Comparison of ENCODE assay signal across 8 cellular contexts in the genomic region with DNA sequence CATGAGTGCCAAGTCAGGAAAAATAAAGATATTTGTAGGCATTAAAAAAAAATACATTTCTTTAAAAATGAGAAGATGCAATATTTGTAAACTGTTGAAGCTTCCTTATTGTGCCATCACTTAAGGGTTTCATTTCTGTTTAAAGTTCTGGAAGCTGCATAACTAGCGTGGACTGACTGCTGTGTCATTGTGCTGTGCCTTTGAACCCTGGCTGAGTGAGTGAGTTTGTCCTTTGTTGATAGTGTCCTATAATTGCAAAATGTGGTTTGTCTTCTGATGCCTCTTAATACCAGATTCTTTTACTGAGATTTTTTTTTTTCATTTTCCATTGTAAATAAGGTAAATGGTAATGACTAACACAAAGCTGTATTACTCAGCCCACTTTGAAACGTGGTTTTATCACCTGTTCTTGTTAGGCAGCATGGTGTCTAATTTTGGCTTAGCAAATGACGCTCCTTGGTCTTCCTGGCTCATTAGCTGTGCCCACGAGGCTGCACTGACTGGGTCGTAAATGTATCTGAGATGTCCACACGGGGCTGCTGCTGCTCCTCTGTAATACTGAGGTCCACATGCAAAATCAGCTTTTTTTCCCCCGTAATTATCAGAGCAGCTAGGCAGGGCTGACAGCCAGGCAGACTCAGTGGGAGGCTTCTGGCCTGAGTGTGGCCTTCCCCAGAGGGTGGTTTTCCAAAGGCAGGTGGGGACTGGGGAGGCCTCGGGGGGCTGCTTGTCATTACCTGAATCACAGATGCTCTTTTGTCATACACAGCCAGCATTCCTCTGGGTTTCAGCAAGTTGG. TPM values are rescaled to one million over a fixed set of nuclear protein-coding genes. Genes with fewer than 3 reads are reported as not detected.
A peak's percentile ranks its signal among the peaks of the same experiment; 100 is the strongest.
DNase-seq lines count a peak whose midpoint lies in the region; ATAC-seq and TF ChIP-seq lines count a peak whose summit lies in the region.

No MANE protein-coding gene starts in this region.

- ATAC-seq in SK-N-SH treated with all-trans-retinoic acid at 6 μM for 48 hours (peak; percentile 32), GM19467 (IDR thresholded peaks at IDR 0.05; ENCODE audit: unreplicated experiment) (no peak)

- H3K27me3 ChIP-seq in prostate gland (replicated peaks; ENCODE audit: insufficient read depth) = no peaks in the 10 kb centered on the region

- POLR2A ChIA-PET in activated CD4-positive, alpha-beta memory T cell treated with anti-CD3 and anti-CD28 coated beads for 36 hours (lab: Charles Lee) = interaction anchor here (1.7 kb wide), 1 partner anchor 15 kb away, joined by 5 read pairs; a partner anchor contains a TSS
- POLR2A ChIA-PET in activated CD4-positive, alpha-beta memory T cell treated with anti-CD3 and anti-CD28 coated beads, Interleukin-2, amount 10 ng/mL, durations not matched to agents 7 days and 5 days (lab: Charles Lee) = interaction anchor here (1.0 kb wide), 1 partner anchor 16 kb away, joined by 4 read pairs; no protein-coding TSS in a partner anchor

- peak; percentile 60 for DNase-seq in activated CD4-positive, alpha-beta memory T cell treated with anti-CD3 and anti-CD28 coated beads for 36 hours
- no peak for DNase-seq in activated CD4-positive, alpha-beta memory T cell treated with anti-CD3 and anti-CD28 coated beads, Interleukin-2, amount 10 ng/mL, durations not matched to agents 7 days and 5 days
- DNase-seq in erythroblast (lab: John Stamatoyannopoulos, UW) (peak; percentile 52 to 61), prostate gland (ENCODE audit: low spot score) (peak; percentile 50), coronary artery (ENCODE audit: low spot score) (no peak)
- no peak for DNase-seq in effector CD8-positive, alpha-beta T cell (lab: John Stamatoyannopoulos, UW)

- H3K9me3 Mint-ChIP-seq in activated CD4-positive, alpha-beta memory T cell treated with anti-CD3 and anti-CD28 coated beads for 36 hours = no peaks in the 10 kb centered on the region
- H3K9me3 Mint-ChIP-seq in activated CD4-positive, alpha-beta memory T cell treated with anti-CD3 and anti-CD28 coated beads, Interleukin-2, amount 10 ng/mL, durations not matched to agents 7 days and 5 days = no peaks in the 10 kb centered on the region

- no peak overlapping the region for H3K4me3 Mint-ChIP-seq in activated CD4-positive, alpha-beta memory T cell treated with anti-CD3 and anti-CD28 coated beads for 36 hours
- no peak overlapping the region for H3K4me3 Mint-ChIP-seq in activated CD4-positive, alpha-beta memory T cell treated with anti-CD3 and anti-CD28 coated beads, Interleukin-2, amount 10 ng/mL, durations not matched to agents 7 days and 5 days

- H3K27me3 Mint-ChIP-seq in activated CD4-positive, alpha-beta memory T cell treated with anti-CD3 and anti-CD28 coated beads for 36 hours = no peaks in the 10 kb centered on the region
- H3K27me3 Mint-ChIP-seq in activated CD4-positive, alpha-beta memory T cell treated with anti-CD3 and anti-CD28 coated beads, Interleukin-2, amount 10 ng/mL, durations not matched to agents 7 days and 5 days = no peaks in the 10 kb centered on the region

- intact Hi-C loops in activated CD4-positive, alpha-beta memory T cell treated with anti-CD3 and anti-CD28 coated beads for 36 hours (cut with micrococcal nuclease) = loop anchor here (10.0 kb wide), 2 partner anchors 113 to 283 kb away; a partner anchor contains a TSS
- intact Hi-C loops in prostate gland (cut with DNase I) = loop anchor here (5.0 kb wide), 1 partner anchor 206 kb away; no protein-coding TSS in a partner anchor

- no peak overlapping the region for H3K4me3 ChIP-seq in prostate gland
- H3K4me3 ChIP-seq in coronary artery = no peak overlapping the region

- 23% methylated on average over 8 of the region's 8 CpGs for WGBS in prostate gland

- H3K4me1 ChIP-seq in prostate gland (replicated peaks) = no peaks in the 10 kb centered on the region

- peaks cover 44% of the 10 kb centered on the region for H3K36me3 Mint-ChIP-seq in activated CD4-positive, alpha-beta memory T cell treated with anti-CD3 and anti-CD28 coated beads for 36 hours
- peaks cover 58% of the 10 kb centered on the region for H3K36me3 Mint-ChIP-seq in activated CD4-positive, alpha-beta memory T cell treated with anti-CD3 and anti-CD28 coated beads, Interleukin-2, amount 10 ng/mL, durations not matched to agents 7 days and 5 days (ENCODE audit: low read depth)

- CTCF ChIA-PET in activated CD4-positive, alpha-beta memory T cell treated with anti-CD3 and anti-CD28 coated beads for 36 hours (lab: Charles Lee) = interaction anchor here (0.6 to 1.8 kb wide), 5 partner anchors 15 to 495 kb away, joined by 3 to 6 read pairs (median 3); a partner anchor contains a TSS
- CTCF ChIA-PET in activated CD4-positive, alpha-beta memory T cell treated with anti-CD3 and anti-CD28 coated beads, Interleukin-2, amount 10 ng/mL, durations not matched to agents 7 days and 5 days (lab: Charles Lee) = interaction anchor here (1.5 to 1.6 kb wide), 2 partner anchors 15 to 359 kb away, joined by 3 to 4 read pairs; a partner anchor contains a TSS

- TF ChIP-seq CTCF in prostate gland (IDR thresholded peaks at IDR 0.05) (peak in 3 of 4 experiments; percentile 23 to 47 (median 42)), coronary artery (IDR thresholded peaks at IDR 0.05) (no peak)

- H3K27ac Mint-ChIP-seq in activated CD4-positive, alpha-beta memory T cell treated with anti-CD3 and anti-CD28 coated beads for 36 hours = peak overlapping the region; percentile 72
- no peak overlapping the region for H3K27ac Mint-ChIP-seq in activated CD4-positive, alpha-beta memory T cell treated with anti-CD3 and anti-CD28 coated beads, Interleukin-2, amount 10 ng/mL, durations not matched to agents 7 days and 5 days

- peaks cover 22% of the 10 kb centered on the region for H3K4me1 Mint-ChIP-seq in activated CD4-positive, alpha-beta memory T cell treated with anti-CD3 and anti-CD28 coated beads for 36 hours (ENCODE audit: low read depth)
- H3K4me1 Mint-ChIP-seq in activated CD4-positive, alpha-beta memory T cell treated with anti-CD3 and anti-CD28 coated beads, Interleukin-2, amount 10 ng/mL, durations not matched to agents 7 days and 5 days = peaks cover 6% of the 10 kb centered on the region

- no peaks in the 10 kb centered on the region for H3K9me3 ChIP-seq in prostate gland

- TF ChIP-seq POLR2A in erythroblast (IDR thresholded peaks at IDR 0.05; ENCODE audit: low read length) (no peak), prostate gland (IDR thresholded peaks at IDR 0.05) (no peak)

- peaks cover 0 to 5% of the 10 kb centered on the region in 2 donors for H3K36me3 ChIP-seq in prostate gland

- H3K27ac ChIP-seq in prostate gland (peak overlapping the region in 1 of 2 donors; percentile 12), coronary artery (no peak overlapping the region)

TF ChIP-seq in SK-N-SH treated with all-trans-retinoic acid at 6 μM for 48 hours, 23 proteins besides CTCF, POLR2A, EP300 and RAD21:
- TF ChIP-seq ZNF565 (CRISPR knock-in tag; conservative IDR thresholded peaks at IDR 0.05; ENCODE audit: low read depth) = no peak
- no peak for TF ChIP-seq ZFP30 (CRISPR knock-in tag; IDR thresholded peaks at IDR 0.05)

RNA-seq across cellular contexts. Expression of a gene that starts 14.8 kb away (rescaled TPM):
- total RNA-seq in activated CD4-positive, alpha-beta memory T cell treated with anti-CD3 and anti-CD28 coated beads for 36 hours = 10 to 100 TPM; 15.9 to 20.3 TPM
- 10 to 100 TPM; 27.7 TPM for total RNA-seq in activated CD4-positive, alpha-beta memory T cell treated with anti-CD3 and anti-CD28 coated beads, Interleukin-2, amount 10 ng/mL, durations not matched to agents 7 days and 5 days
- 10 to 100 TPM; 20.1 to 28.0 TPM for total RNA-seq in prostate gland

RNA-seq across cellular contexts. Expression of a gene that starts 33.4 kb away (rescaled TPM):
- total RNA-seq in activated CD4-positive, alpha-beta memory T cell treated with anti-CD3 and anti-CD28 coated beads for 36 hours = 1 to 10 TPM in 1 of 2 experiments, under 1 TPM in 1; 0.87 to 1.2 TPM
- total RNA-seq in activated CD4-positive, alpha-beta memory T cell treated with anti-CD3 and anti-CD28 coated beads, Interleukin-2, amount 10 ng/mL, durations not matched to agents 7 days and 5 days = 1 to 10 TPM; 1.3 to 1.9 TPM
- total RNA-seq in prostate gland = 10 to 100 TPM in 1 of 2 donors, not detected in 1; 23.5 TPM

RNA-seq across cellular contexts. Expression of a gene that starts 48.3 kb away (rescaled TPM):
- total RNA-seq in activated CD4-positive, alpha-beta memory T cell treated with anti-CD3 and anti-CD28 coated beads for 36 hours = not detected
- not detected for total RNA-seq in activated CD4-positive, alpha-beta memory T cell treated with anti-CD3 and anti-CD28 coated beads, Interleukin-2, amount 10 ng/mL, durations not matched to agents 7 days and 5 days
- 10 to 100 TPM; 80.5 to 88.9 TPM for total RNA-seq in prostate gland

Comparison
In these comparisons a context has a peak if more than half of its experiments do, and no peak if none do; other contexts are left out.
1. DNase-seq: peak in activated CD4-positive, alpha-beta memory T cell treated with anti-CD3 and anti-CD28 coated beads for 36 hours (single experiment), erythroblast (2 of 2) and prostate gland (single experiment); none in activated CD4-positive, alpha-beta memory T cell treated with anti-CD3 and anti-CD28 coated beads, Interleukin-2, amount 10 ng/mL, durations not matched to agents 7 days and 5 days (single experiment), effector CD8-positive, alpha-beta T cell (single experiment) and coronary artery (single experiment).
2. RNA of a gene that starts 48.3 kb away (total RNA-seq): 80.5 to 88.9 TPM in prostate gland; not detected in activated CD4-positive, alpha-beta memory T cell treated with anti-CD3 and anti-CD28 coated beads, Interleukin-2, amount 10 ng/mL, durations not matched to agents 7 days and 5 days and not detected in activated CD4-positive, alpha-beta memory T cell treated with anti-CD3 and anti-CD28 coated beads for 36 hours; every median in the first group is over 10 times any median in the second.